ENCODE assay signal across 1 cellular context in genomic region chr5:1167361-1167727, GRCh38.
TF ChIP-seq lines count a peak whose summit lies in the region.

No MANE protein-coding gene starts in this region.

TF ChIP-seq in WTC11, 78 proteins besides CTCF, POLR2A, EP300 and RAD21 (continued from another document):
- TF ChIP-seq ATF6 (CRISPR knock-in tag; IDR thresholded peaks at IDR 0.05) = no peak
- no peak for TF ChIP-seq JAZF1 (CRISPR knock-in tag; IDR thresholded peaks at IDR 0.05)
TF ChIP-seq in WTC11: peak in this region for 0.
